Comparison of ENCODE assay signal across 1 cellular context in the genomic region with DNA sequence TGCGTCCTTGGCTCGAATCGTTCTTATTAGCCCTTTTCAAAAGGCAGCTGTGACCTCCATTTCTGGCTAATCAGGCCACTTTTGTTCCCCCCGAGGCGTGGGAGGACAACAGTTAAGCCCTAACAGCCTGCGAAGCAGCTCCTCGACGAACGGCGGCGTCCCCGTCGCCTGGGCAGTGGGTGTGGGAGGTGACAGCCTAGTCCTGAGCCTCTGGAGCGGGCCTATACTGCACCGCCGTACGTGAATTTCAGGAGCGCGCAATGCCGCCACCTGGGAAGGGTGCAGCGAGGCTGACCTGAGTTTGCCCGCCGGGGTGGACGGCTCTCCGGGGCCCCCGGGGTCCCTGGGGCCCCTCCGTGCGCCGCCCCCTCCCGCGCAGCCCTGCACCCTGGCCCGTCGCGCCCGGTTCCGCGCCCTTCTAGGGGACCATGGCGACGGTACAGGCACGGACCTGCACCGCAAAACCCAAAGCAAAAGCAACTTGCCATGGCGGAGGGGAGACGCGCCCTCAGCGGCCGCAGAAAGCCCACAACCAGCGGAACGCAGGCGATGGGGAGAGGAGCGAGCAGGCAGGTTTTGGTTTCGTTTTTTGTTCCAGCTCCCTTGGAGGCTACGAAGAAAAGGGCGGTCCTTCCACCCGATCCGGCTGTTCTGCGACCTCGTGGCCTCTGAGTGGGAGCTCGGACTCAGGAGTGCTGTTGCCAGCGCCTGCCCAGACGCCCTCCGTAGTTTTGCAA.
A peak's percentile ranks its signal among the peaks of the same experiment; 100 is the strongest.
TF ChIP-seq lines count a peak whose summit lies in the region.

Gene RBM43 (minus strand): TSS at position 624 of the 737 bp plus-strand sequence. CDS start 136 bp downstream, at position 488.

TF ChIP-seq in HepG2, 621 proteins besides CTCF, POLR2A, EP300 and RAD21 (continued from another document and continues in another):
- TF ChIP-seq, protein P1, sequence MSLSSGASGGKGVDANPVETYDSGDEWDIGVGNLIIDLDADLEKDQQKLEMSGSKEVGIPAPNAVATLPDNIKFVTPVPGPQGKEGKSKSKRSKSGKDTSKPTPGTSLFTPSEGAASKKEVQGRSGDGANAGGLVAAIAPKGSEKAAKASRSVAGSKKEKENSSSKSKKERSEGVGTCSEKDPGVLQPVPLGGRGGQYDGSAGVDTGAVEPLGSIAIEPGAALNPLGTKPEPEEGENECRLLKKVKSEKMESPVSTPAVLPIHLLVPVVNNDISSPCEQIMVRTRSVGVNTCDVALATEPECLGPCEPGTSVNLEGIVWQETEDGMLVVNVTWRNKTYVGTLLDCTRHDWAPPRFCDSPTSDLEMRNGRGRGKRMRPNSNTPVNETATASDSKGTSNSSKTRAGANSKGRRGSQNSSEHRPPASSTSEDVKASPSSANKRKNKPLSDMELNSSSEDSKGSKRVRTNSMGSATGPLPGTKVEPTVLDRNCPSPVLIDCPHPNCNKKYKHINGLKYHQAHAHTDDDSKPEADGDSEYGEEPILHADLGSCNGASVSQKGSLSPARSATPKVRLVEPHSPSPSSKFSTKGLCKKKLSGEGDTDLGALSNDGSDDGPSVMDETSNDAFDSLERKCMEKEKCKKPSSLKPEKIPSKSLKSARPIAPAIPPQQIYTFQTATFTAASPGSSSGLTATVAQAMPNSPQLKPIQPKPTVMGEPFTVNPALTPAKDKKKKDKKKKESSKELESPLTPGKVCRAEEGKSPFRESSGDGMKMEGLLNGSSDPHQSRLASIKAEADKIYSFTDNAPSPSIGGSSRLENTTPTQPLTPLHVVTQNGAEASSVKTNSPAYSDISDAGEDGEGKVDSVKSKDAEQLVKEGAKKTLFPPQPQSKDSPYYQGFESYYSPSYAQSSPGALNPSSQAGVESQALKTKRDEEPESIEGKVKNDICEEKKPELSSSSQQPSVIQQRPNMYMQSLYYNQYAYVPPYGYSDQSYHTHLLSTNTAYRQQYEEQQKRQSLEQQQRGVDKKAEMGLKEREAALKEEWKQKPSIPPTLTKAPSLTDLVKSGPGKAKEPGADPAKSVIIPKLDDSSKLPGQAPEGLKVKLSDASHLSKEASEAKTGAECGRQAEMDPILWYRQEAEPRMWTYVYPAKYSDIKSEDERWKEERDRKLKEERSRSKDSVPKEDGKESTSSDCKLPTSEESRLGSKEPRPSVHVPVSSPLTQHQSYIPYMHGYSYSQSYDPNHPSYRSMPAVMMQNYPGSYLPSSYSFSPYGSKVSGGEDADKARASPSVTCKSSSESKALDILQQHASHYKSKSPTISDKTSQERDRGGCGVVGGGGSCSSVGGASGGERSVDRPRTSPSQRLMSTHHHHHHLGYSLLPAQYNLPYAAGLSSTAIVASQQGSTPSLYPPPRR (CRISPR knock-in tag; IDR thresholded peaks at IDR 0.05; ENCODE audit: borderline replicate concordance) = no peak; the same call in 1 of the 2 replicates
- TF ChIP-seq ZMAT3 (CRISPR knock-in tag; conservative IDR thresholded peaks at IDR 0.05) (0 out of 2 replicates have a peak, but pooled peaks have one; percentile 36), SP5 (CRISPR knock-in tag; IDR thresholded peaks at IDR 0.05; ENCODE audit: borderline replicate concordance, low read depth) (no peak), ZNF775 (CRISPR knock-in tag; IDR thresholded peaks at IDR 0.05; ENCODE audit: borderline replicate concordance) (peak; percentile 76; the same call in 1 of the 2 replicates), DBP (CRISPR knock-in tag; IDR thresholded peaks at IDR 0.05; ENCODE audit: not compliant biosample characterization) (peak; percentile 16), ATF7 (IDR thresholded peaks at IDR 0.05) (no peak), ATF7 (CRISPR knock-in tag; IDR thresholded peaks at IDR 0.05) (peak; percentile 33; the same call in 1 of the 2 replicates), STAT6 (CRISPR knock-in tag; IDR thresholded peaks at IDR 0.05; ENCODE audit: borderline replicate concordance) (0 out of 2 replicates have a peak, but pooled peaks have one; percentile 71), RXRA (CRISPR knock-in tag; IDR thresholded peaks at IDR 0.05) (peak; percentile 69; the same call in 1 of the 2 replicates), RFX1 (IDR thresholded peaks at IDR 0.05) (no peak), NFKB2 (CRISPR knock-in tag; IDR thresholded peaks at IDR 0.05; ENCODE audit: borderline replicate concordance) (peak; percentile 81; the same call in 1 of the 2 replicates), YEATS4 (CRISPR knock-in tag; IDR thresholded peaks at IDR 0.05; ENCODE audit: borderline replicate concordance) (peak; percentile 68), ZNF510 (CRISPR knock-in tag; IDR thresholded peaks at IDR 0.05; ENCODE audit: low read depth) (peak; percentile 76; the same call in 1 of the 2 replicates), ZFP1 (CRISPR knock-in tag; IDR thresholded peaks at IDR 0.05) (no peak), THAP11 (CRISPR knock-in tag; IDR thresholded peaks at IDR 0.05) (no peak), JUNB (CRISPR knock-in tag; IDR thresholded peaks at IDR 0.05; ENCODE audit: borderline replicate concordance) (no peak), ZNF460 (CRISPR knock-in tag; IDR thresholded peaks at IDR 0.05; ENCODE audit: borderline replicate concordance) (no peak), PITX1 (CRISPR knock-in tag; IDR thresholded peaks at IDR 0.05) (peak; percentile 44), FOXO4 (CRISPR knock-in tag; conservative IDR thresholded peaks at IDR 0.05) (peak; percentile 96; the same call in 1 of the 2 replicates), ZNF550 (CRISPR knock-in tag; IDR thresholded peaks at IDR 0.05; ENCODE audit: borderline replicate concordance) (peak; percentile 91; the same call in 1 of the 2 replicates), ONECUT2 (CRISPR knock-in tag; IDR thresholded peaks at IDR 0.05) (no peak), SRSF1 (optimal IDR thresholded peaks at IDR 0.05; ENCODE audit: low read depth, low read length) (peak; percentile 98), ZSCAN5A (CRISPR knock-in tag; IDR thresholded peaks at IDR 0.05; ENCODE audit: borderline replicate concordance) (peak; percentile 67; the same call in 1 of the 2 replicates), NR1H2 (CRISPR knock-in tag; IDR thresholded peaks at IDR 0.05; ENCODE audit: borderline replicate concordance, low read depth) (0 out of 2 replicates have a peak, but pooled peaks have one; percentile 15)
- TF ChIP-seq, protein P2, sequence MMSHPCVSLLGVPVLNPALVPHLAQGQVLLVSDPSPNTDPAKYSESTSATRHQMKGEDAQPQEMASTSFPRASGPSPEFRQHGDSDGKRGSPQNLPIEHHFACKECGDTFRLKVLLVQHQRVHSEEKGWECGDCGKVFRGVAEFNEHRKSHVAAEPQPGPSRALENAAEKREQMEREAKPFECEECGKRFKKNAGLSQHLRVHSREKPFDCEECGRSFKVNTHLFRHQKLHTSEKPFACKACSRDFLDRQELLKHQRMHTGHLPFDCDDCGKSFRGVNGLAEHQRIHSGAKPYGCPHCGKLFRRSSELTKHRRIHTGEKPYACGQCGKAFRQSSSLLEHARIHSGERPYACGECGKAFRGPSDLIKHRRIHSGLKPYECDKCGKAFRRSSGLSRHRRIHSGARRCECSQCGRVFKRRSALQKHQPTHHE (CRISPR knock-in tag; IDR thresholded peaks at IDR 0.05; ENCODE audit: borderline replicate concordance) = peak; percentile 81
- TF ChIP-seq, protein P3, sequence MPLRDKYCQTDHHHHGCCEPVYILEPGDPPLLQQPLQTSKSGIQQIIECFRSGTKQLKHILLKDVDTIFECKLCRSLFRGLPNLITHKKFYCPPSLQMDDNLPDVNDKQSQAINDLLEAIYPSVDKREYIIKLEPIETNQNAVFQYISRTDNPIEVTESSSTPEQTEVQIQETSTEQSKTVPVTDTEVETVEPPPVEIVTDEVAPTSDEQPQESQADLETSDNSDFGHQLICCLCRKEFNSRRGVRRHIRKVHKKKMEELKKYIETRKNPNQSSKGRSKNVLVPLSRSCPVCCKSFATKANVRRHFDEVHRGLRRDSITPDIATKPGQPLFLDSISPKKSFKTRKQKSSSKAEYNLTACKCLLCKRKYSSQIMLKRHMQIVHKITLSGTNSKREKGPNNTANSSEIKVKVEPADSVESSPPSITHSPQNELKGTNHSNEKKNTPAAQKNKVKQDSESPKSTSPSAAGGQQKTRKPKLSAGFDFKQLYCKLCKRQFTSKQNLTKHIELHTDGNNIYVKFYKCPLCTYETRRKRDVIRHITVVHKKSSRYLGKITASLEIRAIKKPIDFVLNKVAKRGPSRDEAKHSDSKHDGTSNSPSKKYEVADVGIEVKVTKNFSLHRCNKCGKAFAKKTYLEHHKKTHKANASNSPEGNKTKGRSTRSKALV (CRISPR knock-in tag; IDR thresholded peaks at IDR 0.05) = peak; percentile 94
- TF ChIP-seq, protein P4, sequence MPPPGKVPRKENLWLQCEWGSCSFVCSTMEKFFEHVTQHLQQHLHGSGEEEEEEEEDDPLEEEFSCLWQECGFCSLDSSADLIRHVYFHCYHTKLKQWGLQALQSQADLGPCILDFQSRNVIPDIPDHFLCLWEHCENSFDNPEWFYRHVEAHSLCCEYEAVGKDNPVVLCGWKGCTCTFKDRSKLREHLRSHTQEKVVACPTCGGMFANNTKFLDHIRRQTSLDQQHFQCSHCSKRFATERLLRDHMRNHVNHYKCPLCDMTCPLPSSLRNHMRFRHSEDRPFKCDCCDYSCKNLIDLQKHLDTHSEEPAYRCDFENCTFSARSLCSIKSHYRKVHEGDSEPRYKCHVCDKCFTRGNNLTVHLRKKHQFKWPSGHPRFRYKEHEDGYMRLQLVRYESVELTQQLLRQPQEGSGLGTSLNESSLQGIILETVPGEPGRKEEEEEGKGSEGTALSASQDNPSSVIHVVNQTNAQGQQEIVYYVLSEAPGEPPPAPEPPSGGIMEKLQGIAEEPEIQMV (CRISPR knock-in tag; IDR thresholded peaks at IDR 0.05; ENCODE audit: low read depth) = peak; percentile 11
- TF ChIP-seq, protein P5, sequence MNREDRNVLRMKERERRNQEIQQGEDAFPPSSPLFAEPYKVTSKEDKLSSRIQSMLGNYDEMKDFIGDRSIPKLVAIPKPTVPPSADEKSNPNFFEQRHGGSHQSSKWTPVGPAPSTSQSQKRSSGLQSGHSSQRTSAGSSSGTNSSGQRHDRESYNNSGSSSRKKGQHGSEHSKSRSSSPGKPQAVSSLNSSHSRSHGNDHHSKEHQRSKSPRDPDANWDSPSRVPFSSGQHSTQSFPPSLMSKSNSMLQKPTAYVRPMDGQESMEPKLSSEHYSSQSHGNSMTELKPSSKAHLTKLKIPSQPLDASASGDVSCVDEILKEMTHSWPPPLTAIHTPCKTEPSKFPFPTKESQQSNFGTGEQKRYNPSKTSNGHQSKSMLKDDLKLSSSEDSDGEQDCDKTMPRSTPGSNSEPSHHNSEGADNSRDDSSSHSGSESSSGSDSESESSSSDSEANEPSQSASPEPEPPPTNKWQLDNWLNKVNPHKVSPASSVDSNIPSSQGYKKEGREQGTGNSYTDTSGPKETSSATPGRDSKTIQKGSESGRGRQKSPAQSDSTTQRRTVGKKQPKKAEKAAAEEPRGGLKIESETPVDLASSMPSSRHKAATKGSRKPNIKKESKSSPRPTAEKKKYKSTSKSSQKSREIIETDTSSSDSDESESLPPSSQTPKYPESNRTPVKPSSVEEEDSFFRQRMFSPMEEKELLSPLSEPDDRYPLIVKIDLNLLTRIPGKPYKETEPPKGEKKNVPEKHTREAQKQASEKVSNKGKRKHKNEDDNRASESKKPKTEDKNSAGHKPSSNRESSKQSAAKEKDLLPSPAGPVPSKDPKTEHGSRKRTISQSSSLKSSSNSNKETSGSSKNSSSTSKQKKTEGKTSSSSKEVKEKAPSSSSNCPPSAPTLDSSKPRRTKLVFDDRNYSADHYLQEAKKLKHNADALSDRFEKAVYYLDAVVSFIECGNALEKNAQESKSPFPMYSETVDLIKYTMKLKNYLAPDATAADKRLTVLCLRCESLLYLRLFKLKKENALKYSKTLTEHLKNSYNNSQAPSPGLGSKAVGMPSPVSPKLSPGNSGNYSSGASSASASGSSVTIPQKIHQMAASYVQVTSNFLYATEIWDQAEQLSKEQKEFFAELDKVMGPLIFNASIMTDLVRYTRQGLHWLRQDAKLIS (CRISPR knock-in tag; IDR thresholded peaks at IDR 0.05) = no peak
